8 cellular contexts compared by ENCODE assay signal in genomic region chr3:157248590-157249425, GRCh38.
DNase-seq lines count a peak whose midpoint lies in the region; ATAC-seq and TF ChIP-seq lines count a peak whose summit lies in the region.

No MANE protein-coding gene starts in this region.

- intact Hi-C loops in thyroid gland (cut with DNase I), result no loop called here

- H3K9me3 ChIP-seq in iPS-20b (ENCODE audit: insufficient read depth, low read depth, low read length) (no peaks in the 10 kb centered on the region), thyroid gland (no peaks in the 10 kb centered on the region)

- H3K27ac ChIP-seq in iPS-20b (ENCODE audit: low read length) (no peak overlapping the region), thyroid gland (no peak overlapping the region)

- no peak for ATAC-seq in HG02588 (IDR thresholded peaks at IDR 0.05; ENCODE audit: unreplicated experiment)

- no peak for TF ChIP-seq POLR2A in thyroid gland (IDR thresholded peaks at IDR 0.05)

- H3K36me3 ChIP-seq in iPS-20b (ENCODE audit: insufficient read depth, low read depth, low read length), result no peaks in the 10 kb centered on the region
- H3K36me3 ChIP-seq in thyroid gland, result no peaks in the 10 kb centered on the region

- in situ Hi-C loops in astrocyte of the cerebellum (cut with HindIII; ENCODE audit: low sequenced_read_pairs), result no loop called here
- in situ Hi-C loops in GM13977 (cut with MboI; ENCODE audit: low pct_unique_long_range_greater_than_20kb, low sequenced_read_pairs, unreplicated experiment), result no loop called here

- TF ChIP-seq CTCF in astrocyte of the cerebellum (IDR thresholded peaks at IDR 0.05; ENCODE audit: low read depth, low read length, missing control alignments) (no peak), thyroid gland (IDR thresholded peaks at IDR 0.05) (no peak), GM13977 (IDR thresholded peaks at IDR 0.05; ENCODE audit: extremely low read depth, insufficient read depth, missing control alignments) (no peak)

- H3K27me3 ChIP-seq in iPS-20b (ENCODE audit: insufficient read depth, low read length) (no peaks in the 10 kb centered on the region), thyroid gland (no peaks in the 10 kb centered on the region)

- H3K4me3 ChIP-seq in astrocyte of the cerebellum (ENCODE audit: low read depth, low read length) (no peak overlapping the region), iPS-20b (ENCODE audit: low read length) (no peak overlapping the region), thyroid gland (replicated peaks in 1 of 3) (no peak overlapping the region)

- WGBS in thyroid gland, 2 donors, result 60 to 67% methylated on average over 5 of the region's 5 CpGs

- H3K4me1 ChIP-seq in iPS-20b (ENCODE audit: insufficient read depth, low read length) (peaks cover 13% of the 10 kb centered on the region; the same call in 1 of the 2 replicates), thyroid gland (peaks cover 0 to 11% of the 10 kb centered on the region in 2 donors)

- peak overlapping the region; percentile 34; the same call in 1 of the 2 replicates for H3K9ac ChIP-seq in iPS-20b (ENCODE audit: low read depth, low read length)

- DNase-seq in NCI-H345 (lab: John Stamatoyannopoulos, UW), result peak; percentile 22
- DNase-seq in NCI-H345 treated with DMSO at 0.1 percent for 48 hours (lab: John Stamatoyannopoulos, UW; ENCODE audit: unreplicated experiment), result no peak
- peak; percentile 79 for DNase-seq in astrocyte of the cerebellum (ENCODE audit: low read depth)
- peak; percentile 41 to 42 for DNase-seq in thyroid gland
- no peak for DNase-seq in NCI-H1694 treated with DMSO at 0.1 percent for 48 hours (lab: John Stamatoyannopoulos, UW)
- DNase-seq in GM13977 (ENCODE audit: low spot score), result no peak

Comparison
In these comparisons a context has a peak if more than half of its experiments do, and no peak if none do; other contexts are left out.
1. DNase-seq: peak in NCI-H345 (single experiment), astrocyte of the cerebellum (single experiment) and thyroid gland (2 of 2); none in NCI-H345 treated with DMSO at 0.1 percent for 48 hours (single experiment), NCI-H1694 treated with DMSO at 0.1 percent for 48 hours (single experiment) and GM13977 (single experiment).